1 cellular context compared by ENCODE assay signal in the genomic region with DNA sequence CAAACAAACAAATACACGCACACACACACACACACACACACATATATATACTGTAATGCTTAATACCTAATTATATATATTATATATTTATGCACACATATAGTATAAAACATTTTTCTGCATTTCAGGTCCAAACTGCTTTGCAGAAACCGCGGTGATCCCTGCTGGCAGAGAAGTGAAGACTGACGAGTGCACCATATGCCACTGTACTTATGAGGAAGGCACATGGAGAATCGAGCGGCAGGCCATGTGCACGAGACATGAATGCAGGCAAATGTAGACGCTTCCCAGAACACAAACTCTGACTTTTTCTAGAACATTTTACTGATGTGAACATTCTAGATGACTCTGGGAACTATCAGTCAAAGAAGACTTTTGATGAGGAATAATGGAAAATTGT.
TF ChIP-seq lines count a peak whose summit lies in the region.

No MANE protein-coding gene starts in this region.

TF ChIP-seq in H1, 55 proteins besides CTCF, POLR2A, EP300 and RAD21 (continued from another document):
- TF ChIP-seq, protein P1, sequence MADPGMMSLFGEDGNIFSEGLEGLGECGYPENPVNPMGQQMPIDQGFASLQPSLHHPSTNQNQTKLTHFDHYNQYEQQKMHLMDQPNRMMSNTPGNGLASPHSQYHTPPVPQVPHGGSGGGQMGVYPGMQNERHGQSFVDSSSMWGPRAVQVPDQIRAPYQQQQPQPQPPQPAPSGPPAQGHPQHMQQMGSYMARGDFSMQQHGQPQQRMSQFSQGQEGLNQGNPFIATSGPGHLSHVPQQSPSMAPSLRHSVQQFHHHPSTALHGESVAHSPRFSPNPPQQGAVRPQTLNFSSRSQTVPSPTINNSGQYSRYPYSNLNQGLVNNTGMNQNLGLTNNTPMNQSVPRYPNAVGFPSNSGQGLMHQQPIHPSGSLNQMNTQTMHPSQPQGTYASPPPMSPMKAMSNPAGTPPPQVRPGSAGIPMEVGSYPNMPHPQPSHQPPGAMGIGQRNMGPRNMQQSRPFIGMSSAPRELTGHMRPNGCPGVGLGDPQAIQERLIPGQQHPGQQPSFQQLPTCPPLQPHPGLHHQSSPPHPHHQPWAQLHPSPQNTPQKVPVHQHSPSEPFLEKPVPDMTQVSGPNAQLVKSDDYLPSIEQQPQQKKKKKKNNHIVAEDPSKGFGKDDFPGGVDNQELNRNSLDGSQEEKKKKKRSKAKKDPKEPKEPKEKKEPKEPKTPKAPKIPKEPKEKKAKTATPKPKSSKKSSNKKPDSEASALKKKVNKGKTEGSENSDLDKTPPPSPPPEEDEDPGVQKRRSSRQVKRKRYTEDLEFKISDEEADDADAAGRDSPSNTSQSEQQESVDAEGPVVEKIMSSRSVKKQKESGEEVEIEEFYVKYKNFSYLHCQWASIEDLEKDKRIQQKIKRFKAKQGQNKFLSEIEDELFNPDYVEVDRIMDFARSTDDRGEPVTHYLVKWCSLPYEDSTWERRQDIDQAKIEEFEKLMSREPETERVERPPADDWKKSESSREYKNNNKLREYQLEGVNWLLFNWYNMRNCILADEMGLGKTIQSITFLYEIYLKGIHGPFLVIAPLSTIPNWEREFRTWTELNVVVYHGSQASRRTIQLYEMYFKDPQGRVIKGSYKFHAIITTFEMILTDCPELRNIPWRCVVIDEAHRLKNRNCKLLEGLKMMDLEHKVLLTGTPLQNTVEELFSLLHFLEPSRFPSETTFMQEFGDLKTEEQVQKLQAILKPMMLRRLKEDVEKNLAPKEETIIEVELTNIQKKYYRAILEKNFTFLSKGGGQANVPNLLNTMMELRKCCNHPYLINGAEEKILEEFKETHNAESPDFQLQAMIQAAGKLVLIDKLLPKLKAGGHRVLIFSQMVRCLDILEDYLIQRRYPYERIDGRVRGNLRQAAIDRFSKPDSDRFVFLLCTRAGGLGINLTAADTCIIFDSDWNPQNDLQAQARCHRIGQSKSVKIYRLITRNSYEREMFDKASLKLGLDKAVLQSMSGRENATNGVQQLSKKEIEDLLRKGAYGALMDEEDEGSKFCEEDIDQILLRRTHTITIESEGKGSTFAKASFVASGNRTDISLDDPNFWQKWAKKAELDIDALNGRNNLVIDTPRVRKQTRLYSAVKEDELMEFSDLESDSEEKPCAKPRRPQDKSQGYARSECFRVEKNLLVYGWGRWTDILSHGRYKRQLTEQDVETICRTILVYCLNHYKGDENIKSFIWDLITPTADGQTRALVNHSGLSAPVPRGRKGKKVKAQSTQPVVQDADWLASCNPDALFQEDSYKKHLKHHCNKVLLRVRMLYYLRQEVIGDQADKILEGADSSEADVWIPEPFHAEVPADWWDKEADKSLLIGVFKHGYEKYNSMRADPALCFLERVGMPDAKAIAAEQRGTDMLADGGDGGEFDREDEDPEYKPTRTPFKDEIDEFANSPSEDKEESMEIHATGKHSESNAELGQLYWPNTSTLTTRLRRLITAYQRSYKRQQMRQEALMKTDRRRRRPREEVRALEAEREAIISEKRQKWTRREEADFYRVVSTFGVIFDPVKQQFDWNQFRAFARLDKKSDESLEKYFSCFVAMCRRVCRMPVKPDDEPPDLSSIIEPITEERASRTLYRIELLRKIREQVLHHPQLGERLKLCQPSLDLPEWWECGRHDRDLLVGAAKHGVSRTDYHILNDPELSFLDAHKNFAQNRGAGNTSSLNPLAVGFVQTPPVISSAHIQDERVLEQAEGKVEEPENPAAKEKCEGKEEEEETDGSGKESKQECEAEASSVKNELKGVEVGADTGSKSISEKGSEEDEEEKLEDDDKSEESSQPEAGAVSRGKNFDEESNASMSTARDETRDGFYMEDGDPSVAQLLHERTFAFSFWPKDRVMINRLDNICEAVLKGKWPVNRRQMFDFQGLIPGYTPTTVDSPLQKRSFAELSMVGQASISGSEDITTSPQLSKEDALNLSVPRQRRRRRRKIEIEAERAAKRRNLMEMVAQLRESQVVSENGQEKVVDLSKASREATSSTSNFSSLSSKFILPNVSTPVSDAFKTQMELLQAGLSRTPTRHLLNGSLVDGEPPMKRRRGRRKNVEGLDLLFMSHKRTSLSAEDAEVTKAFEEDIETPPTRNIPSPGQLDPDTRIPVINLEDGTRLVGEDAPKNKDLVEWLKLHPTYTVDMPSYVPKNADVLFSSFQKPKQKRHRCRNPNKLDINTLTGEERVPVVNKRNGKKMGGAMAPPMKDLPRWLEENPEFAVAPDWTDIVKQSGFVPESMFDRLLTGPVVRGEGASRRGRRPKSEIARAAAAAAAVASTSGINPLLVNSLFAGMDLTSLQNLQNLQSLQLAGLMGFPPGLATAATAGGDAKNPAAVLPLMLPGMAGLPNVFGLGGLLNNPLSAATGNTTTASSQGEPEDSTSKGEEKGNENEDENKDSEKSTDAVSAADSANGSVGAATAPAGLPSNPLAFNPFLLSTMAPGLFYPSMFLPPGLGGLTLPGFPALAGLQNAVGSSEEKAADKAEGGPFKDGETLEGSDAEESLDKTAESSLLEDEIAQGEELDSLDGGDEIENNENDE (IDR thresholded peaks at IDR 0.05; ENCODE audit: insufficient replicate concordance, low read length) = no peak
- TF ChIP-seq PHF8 (conservative IDR thresholded peaks at IDR 0.05; ENCODE audit: low read depth, low read length) (no peak), SRF (IDR thresholded peaks at IDR 0.05; ENCODE audit: low read depth, low read length) (no peak), RNF2 (IDR thresholded peaks at IDR 0.05; ENCODE audit: borderline replicate concordance, low read depth, low read length, missing control alignments, poor library complexity, severe bottlenecking) (no peak), JUND (IDR thresholded peaks at IDR 0.05; ENCODE audit: low read length) (no peak)
